In genomic region chr14:70130498-70130897, GRCh38 we compare ENCODE assay signal across 22 cellular contexts. TPM values are rescaled to one million over a fixed set of nuclear protein-coding genes. Genes with fewer than 3 reads are reported as not detected.
DNase-seq lines count a peak whose midpoint lies in the region; ATAC-seq, FAIRE-seq and TF ChIP-seq lines count a peak whose summit lies in the region.
"Had no signal": no experiment of that assay in that cellular context is flagged by ENCODE, and none has a peak within 500 bp of the region (broad histone marks: within the 10 kb centered on the region; RNA-seq: fewer than 3 reads in every experiment).

No MANE protein-coding gene starts in this region.

- no peaks in the 10 kb centered on the region for H3K4me1 Mint-ChIP-seq in mesothelial cell of epicardium
- H3K4me1 Mint-ChIP-seq: CD4-positive, alpha-beta memory T cell had no signal

- POLR2A ChIA-PET in RWPE1 (lab: Yijun Ruan, JAX; ENCODE audit: low non-redundant PET): no interaction called here

- H3K4me3 Mint-ChIP-seq in mesothelial cell of epicardium: no peak overlapping the region
- H3K4me3 Mint-ChIP-seq: CD4-positive, alpha-beta memory T cell; HFFc6; T-helper 2 cell treated with Interferon-gamma antibody and Interleukin-4, amounts not matched to agents 5 μg/mL and 100 μg/mL, for 36 hours had no signal

- ATAC-seq in GM19023 (IDR thresholded peaks at IDR 0.05; ENCODE audit: unreplicated experiment): no peak

- FAIRE-seq in urothelium cell line (lab: Jason Lieb, UNC): peak; percentile 5
- FAIRE-seq: D721Med, GM12891, GM18507, H1 had no signal

- TF ChIP-seq CTCF in RWPE1 (conservative IDR thresholded peaks at IDR 0.05; ENCODE audit: low read depth) (no peak), mesothelial cell of epicardium (IDR thresholded peaks at IDR 0.05; ENCODE audit: unreplicated experiment) (no peak)

- no peak overlapping the region for H3K27ac Mint-ChIP-seq in mesothelial cell of epicardium
- H3K27ac Mint-ChIP-seq: CD4-positive, alpha-beta memory T cell; HFFc6; T-helper 2 cell treated with Interferon-gamma antibody and Interleukin-4, amounts not matched to agents 5 μg/mL and 100 μg/mL, for 36 hours had no signal

- peaks cover 68% of the 10 kb centered on the region for H3K27me3 Mint-ChIP-seq in mesothelial cell of epicardium (ENCODE audit: low read depth)

- H3K27ac ChIP-seq in RWPE1: no peak overlapping the region

- CTCF ChIA-PET in RWPE1 (lab: Yijun Ruan, JAX): no interaction called here

- DNase-seq in NCI-H748 (lab: John Stamatoyannopoulos, UW; ENCODE audit: unreplicated experiment) (peak; percentile 26), NCI-H748 treated with DMSO at 0.1 percent for 48 hours (lab: John Stamatoyannopoulos, UW) (no peak), NCI-H187 treated with DMSO at 0.1 percent for 48 hours (lab: John Stamatoyannopoulos, UW) (peak; percentile 83), NCI-H345 (lab: John Stamatoyannopoulos, UW) (peak; percentile 46), urothelium cell line (ENCODE audit: low spot score) (no peak), RWPE1 (ENCODE audit: low spot score) (no peak), mesothelial cell of epicardium (ENCODE audit: low spot score in 2 of 2, unreplicated experiment in 2 of 2) (no peak)
- DNase-seq: CD4-positive, alpha-beta memory T cell; GF-D8; HFFc6; NCI-H1930; NCI-H446; NCI-H774; SW 1271 had no signal

- H3K36me3 Mint-ChIP-seq in mesothelial cell of epicardium: no peaks in the 10 kb centered on the region
- H3K36me3 Mint-ChIP-seq: CD4-positive, alpha-beta memory T cell had no signal

- H3K9me3 Mint-ChIP-seq in mesothelial cell of epicardium: no peaks in the 10 kb centered on the region
- H3K9me3 Mint-ChIP-seq: T-helper 2 cell treated with Interferon-gamma antibody and Interleukin-4, amounts not matched to agents 5 μg/mL and 100 μg/mL, for 36 hours had no signal

RNA-seq across cellular contexts. Expression of gene SLC8A3, which starts 58.3 kb away (rescaled TPM):
- total RNA-seq in mesothelial cell of epicardium: 0.22 to 0.27 TPM (median 0.23 TPM) in 3 replicates
- total RNA-seq: A172; CD4-positive, alpha-beta memory T cell; HFFc6; SK-MEL-5 had no signal

Comparison
In these comparisons a context has a peak if more than half of its experiments do, and no peak if none do; other contexts are left out.
1. DNase-seq: peak in NCI-H748 (single experiment), NCI-H187 treated with DMSO at 0.1 percent for 48 hours (single experiment) and NCI-H345 (single experiment); none in NCI-H748 treated with DMSO at 0.1 percent for 48 hours (single experiment), urothelium cell line (single experiment), RWPE1 (single experiment) and mesothelial cell of epicardium (0 of 2).